9 cellular contexts compared by ENCODE assay signal in the genomic region with DNA sequence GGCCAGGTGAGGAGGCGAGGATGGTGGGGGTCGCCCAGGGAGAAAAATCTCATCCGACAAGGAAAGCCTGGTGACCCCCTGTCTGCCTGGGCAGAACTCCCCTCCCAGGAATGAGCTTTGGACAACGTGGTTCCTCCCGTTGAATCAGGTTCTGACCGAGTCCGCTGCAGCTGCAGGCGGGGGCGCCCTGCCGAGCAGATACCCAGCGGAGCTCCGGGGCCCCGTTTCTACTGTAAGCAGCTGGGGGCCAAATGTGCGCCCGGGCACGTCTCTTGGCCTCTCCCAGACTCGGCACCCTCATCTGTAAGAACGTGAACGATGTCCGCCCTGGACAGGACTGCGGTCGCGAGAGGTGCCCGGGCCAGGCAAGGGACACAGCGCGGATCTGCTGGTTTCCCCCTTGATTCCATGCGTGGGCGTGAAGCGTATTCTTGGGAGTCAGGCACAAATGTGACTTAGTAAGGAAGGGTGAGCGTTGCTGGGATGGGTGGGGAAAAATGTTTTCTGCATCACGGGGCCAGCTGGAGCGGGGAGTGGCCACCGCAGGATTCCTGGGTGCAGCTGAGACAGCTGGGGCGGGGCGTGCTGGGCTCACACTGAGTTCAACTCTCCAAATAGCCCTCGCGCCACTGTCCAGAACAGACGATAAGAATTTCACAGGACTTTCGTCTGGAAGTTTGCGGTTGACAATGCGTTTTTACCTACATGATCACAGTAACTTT. TPM values are rescaled to one million over a fixed set of nuclear protein-coding genes. Genes with fewer than 3 reads are reported as not detected.
DNase-seq lines count a peak whose midpoint lies in the region; ATAC-seq, FAIRE-seq and TF ChIP-seq lines count a peak whose summit lies in the region.
"Had no signal": no experiment of that assay in that cellular context is flagged by ENCODE, and none has a peak within 500 bp of the region (broad histone marks: within the 10 kb centered on the region; RNA-seq: fewer than 3 reads in every experiment).

No MANE protein-coding gene starts in this region.

- H4K20me1 ChIP-seq in endothelial cell of umbilical vein (replicated peaks; ENCODE audit: control insufficient read depth, extremely low read depth, insufficient read depth, low read length): no peaks in the 10 kb centered on the region

- H3K4me1 Mint-ChIP-seq in activated CD4-positive, alpha-beta T cell treated with anti-CD3 and anti-CD28 coated beads for 36 hours: peaks cover 4% of the 10 kb centered on the region

- 2 to 4% methylated on average over 33 to 41 of the region's 41 CpGs for WGBS in mesodermal cell (ENCODE audit: insufficient coverage in 2 of 2), 2 experiments

- FAIRE-seq in endothelial cell of umbilical vein (lab: Jason Lieb, UNC) (peak; percentile 74), urothelium cell line (lab: Jason Lieb, UNC) (peak; percentile 99)

- H3K27me3 ChIP-seq in AG04450 (ENCODE audit: control insufficient read depth, insufficient read depth, low read length): no peaks in the 10 kb centered on the region
- peaks cover 0 to 2% of the 10 kb centered on the region in 2 experiments for H3K27me3 ChIP-seq in endothelial cell of umbilical vein (ENCODE audit: control insufficient read depth in 2 of 2, insufficient read depth in 2 of 2, low read length in 2 of 2)

- H3K36me3 ChIP-seq in endothelial cell of umbilical vein (ENCODE audit: control insufficient read depth in 2 of 2, extremely low read depth in 1 of 2, insufficient read depth in 2 of 2, low read length in 2 of 2): no peaks in the 10 kb centered on the region
- H3K36me3 ChIP-seq in mesodermal cell (ENCODE audit: control insufficient read depth, insufficient read depth, low read length): no peaks in the 10 kb centered on the region

- H3K4me3 ChIP-seq in AG04450 (ENCODE audit: low read depth, low read length) (peak overlapping the region; percentile 61), endothelial cell of umbilical vein (replicated peaks in 1 of 3; ENCODE audit: insufficient read depth in 1 of 3, low read depth in 1 of 3, low read length in 3 of 3) (peak overlapping the region in 2 of 3 experiments; percentile 25 to 47), mesodermal cell (ENCODE audit: extremely low read depth, insufficient read depth, low read length, poor library complexity, severe bottlenecking) (peak overlapping the region; percentile 35)

- BruUV-seq in endothelial cell of umbilical vein (replicated peaks; lab: Mats Ljungman, UMichigan): no TSS peak

- H3K9me3 ChIP-seq in AG04450 (ENCODE audit: control insufficient read depth, insufficient read depth, low read length): no peaks in the 10 kb centered on the region; the same call in 1 of the 2 replicates
- H3K9me3 ChIP-seq in endothelial cell of umbilical vein (replicated peaks; ENCODE audit: control insufficient read depth, insufficient read depth, low read length): no peaks in the 10 kb centered on the region
- H3K9me3 ChIP-seq in mesodermal cell (ENCODE audit: control insufficient read depth, low read length): no peaks in the 10 kb centered on the region

- H3K27ac Mint-ChIP-seq in activated CD4-positive, alpha-beta T cell treated with anti-CD3 and anti-CD28 coated beads for 36 hours: no peak overlapping the region

- peak overlapping the region; percentile 99 for H3K27ac ChIP-seq in AG04450 (ENCODE audit: low read depth, low read length)
- H3K27ac ChIP-seq in endothelial cell of umbilical vein (ENCODE audit: insufficient read depth, low read depth, low read length): no peak overlapping the region
- no peak overlapping the region for H3K27ac ChIP-seq in mesodermal cell (ENCODE audit: low read depth, low read length, severe bottlenecking)

- DNase-seq in AG04450 (ENCODE audit: low read depth, low spot score) (peak; percentile 85), NCI-H146 (lab: John Stamatoyannopoulos, UW) (peak; percentile 69), endothelial cell of umbilical vein (ENCODE audit: low read depth, low spot score) (peak; percentile 23), urothelium cell line (ENCODE audit: low spot score) (peak; percentile 96), NOMO-1 treated with dmso at 0.1 percent for 144 hours (lab: John Stamatoyannopoulos, UW; ENCODE audit: unreplicated experiment) (no peak)
- DNase-seq in activated CD4-positive, alpha-beta T cell treated with anti-CD3 and anti-CD28 coated beads for 36 hours: no peak
- DNase-seq: activated T-cell treated with anti-CD3 and anti-CD28 coated beads, Interleukin-2, amount 50 U/mL, for 4 hours had no signal

- peak overlapping the region; percentile 44 for H3K4me2 ChIP-seq in endothelial cell of umbilical vein (ENCODE audit: insufficient read depth, low read length)

- no peaks in the 10 kb centered on the region for H3K79me2 ChIP-seq in endothelial cell of umbilical vein (ENCODE audit: control insufficient read depth, insufficient read depth, low read length)

- no peaks in the 10 kb centered on the region for H3K36me3 Mint-ChIP-seq in activated CD4-positive, alpha-beta T cell treated with anti-CD3 and anti-CD28 coated beads for 36 hours (ENCODE audit: low read depth)

- peaks cover 22% of the 10 kb centered on the region for H3K27me3 Mint-ChIP-seq in activated CD4-positive, alpha-beta T cell treated with anti-CD3 and anti-CD28 coated beads for 36 hours

- CTCF ChIA-PET in AG04450 (lab: Charles Lee) (interaction anchor here (1.4 to 9.2 kb wide), 3 partner anchors 9 to 18 kb away, joined by 5 to 83 read pairs (median 5); no protein-coding TSS in a partner anchor), endothelial cell of umbilical vein (lab: Charles Lee) (interaction anchor here (1.4 to 7.7 kb wide), 9 partner anchors 8 to 40 kb away, joined by 4 to 102 read pairs (median 7); a partner anchor contains a TSS)
- CTCF ChIA-PET in activated CD4-positive, alpha-beta T cell treated with anti-CD3 and anti-CD28 coated beads for 36 hours (lab: Charles Lee): interaction anchor here (0.6 to 1.7 kb wide), 3 partner anchors 16 to 632 kb away, joined by 3 to 5 read pairs (median 3); no protein-coding TSS in a partner anchor

- intact Hi-C loops in endothelial cell of umbilical vein (cut with micrococcal nuclease): loop anchor here (10.0 kb wide), 1 partner anchor 367 kb away; a partner anchor contains a TSS
- intact Hi-C loops in activated CD4-positive, alpha-beta T cell treated with anti-CD3 and anti-CD28 coated beads for 36 hours (cut with DNase I, micrococcal nuclease): no loop called here

- TF ChIP-seq POLR2A in endothelial cell of umbilical vein (IDR thresholded peaks at IDR 0.05; ENCODE audit: low read depth, low read length) (no peak), GM18505 (IDR thresholded peaks at IDR 0.05; ENCODE audit: borderline replicate concordance, extremely low read depth, insufficient read depth, insufficient read length) (no peak)

- no peaks in the 10 kb centered on the region for H3K4me1 ChIP-seq in endothelial cell of umbilical vein (ENCODE audit: control insufficient read depth, extremely low read depth, insufficient read depth, low read length)
- H3K4me1 ChIP-seq in mesodermal cell (ENCODE audit: control insufficient read depth, insufficient read depth, low read length, poor library complexity, severe bottlenecking): peaks cover 23% of the 10 kb centered on the region

- peak overlapping the region; percentile 48 for H2AFZ ChIP-seq in endothelial cell of umbilical vein (ENCODE audit: low read depth, low read length)

- POLR2A ChIA-PET in AG04450 (lab: Yijun Ruan, JAX): interaction anchor here (1.2 to 5.5 kb wide), 5 partner anchors 9 to 307 kb away, joined by 3 to 48 read pairs (median 5); a partner anchor contains a TSS
- POLR2A ChIA-PET in endothelial cell of umbilical vein (lab: Charles Lee): interaction anchor here (1.0 to 2.2 kb wide), 5 partner anchors 9 to 23 kb away, joined by 3 to 11 read pairs (median 5); a partner anchor contains a TSS
- POLR2A ChIA-PET in activated CD4-positive, alpha-beta T cell treated with anti-CD3 and anti-CD28 coated beads for 36 hours (lab: Charles Lee): no interaction called here

- no peak overlapping the region for H3K9ac ChIP-seq in endothelial cell of umbilical vein (replicated peaks; ENCODE audit: extremely low read depth, insufficient read depth, low read length)

- H3K4me3 Mint-ChIP-seq in activated CD4-positive, alpha-beta T cell treated with anti-CD3 and anti-CD28 coated beads for 36 hours: no peak overlapping the region
- H3K4me3 Mint-ChIP-seq: activated T-cell treated with anti-CD3 and anti-CD28 coated beads, Interleukin-2, amount 50 U/mL, for 4 hours had no signal

- H3K9me3 Mint-ChIP-seq in activated CD4-positive, alpha-beta T cell treated with anti-CD3 and anti-CD28 coated beads for 36 hours (ENCODE audit: low read depth): no peaks in the 10 kb centered on the region
- H3K9me3 Mint-ChIP-seq: activated T-cell treated with anti-CD3 and anti-CD28 coated beads, Interleukin-2, amount 50 U/mL, for 4 hours had no signal

- no peaks in the 10 kb centered on the region for H3K9me1 ChIP-seq in endothelial cell of umbilical vein (replicated peaks; ENCODE audit: control insufficient read depth, extremely low read depth, insufficient read depth, low read length)

- dilution Hi-C loops in endothelial cell of umbilical vein (cut with MboI; ENCODE audit: extremely low pct_ligation_motif_present, low sequenced_read_pairs): no loop called here

- no peak for ATAC-seq in GM18505 (IDR thresholded peaks at IDR 0.05; ENCODE audit: unreplicated experiment)
- ATAC-seq in activated CD4-positive, alpha-beta T cell treated with anti-CD3 and anti-CD28 coated beads for 36 hours: no peak

- 0 out of 2 replicates have a peak, but pooled peaks have one; percentile 7 for TF ChIP-seq CTCF in AG04450 (IDR thresholded peaks at IDR 0.05; ENCODE audit: low read depth, low read length)
- no peak for TF ChIP-seq CTCF in endothelial cell of umbilical vein (IDR thresholded peaks at IDR 0.05; ENCODE audit: extremely low read depth in 1 of 2, insufficient read depth in 1 of 2, low read depth in 1 of 2, low read length in 2 of 2)

RNA-seq across cellular contexts. Expression of a gene that starts 20.2 kb away (rescaled TPM):
- polyA plus RNA-seq in AG04450 (2011; rRNA removed) (398 and 553 TPM in 2 replicates), endothelial cell of umbilical vein (747 and 957 TPM in 2 replicates)
- 339 and 474 TPM in 2 replicates for polyA minus RNA-seq in AG04450 (2011; rRNA and poly(A)+ RNA removed)
- total RNA-seq in endothelial cell of umbilical vein: 440 and 449 TPM in 2 replicates
- polyA plus RNA-seq in endothelial cell of umbilical vein (2011; cell fraction: cytosol; rRNA removed): 533 and 584 TPM in 2 replicates
- 404 and 414 TPM in 2 replicates for polyA plus RNA-seq in endothelial cell of umbilical vein (2011; cell fraction: nucleus; rRNA removed)
- 451 and 542 TPM in 2 replicates for polyA plus RNA-seq in endothelial cell of umbilical vein (2012)
- 433 and 508 TPM in 2 replicates for polyA minus RNA-seq in endothelial cell of umbilical vein
- polyA minus RNA-seq in endothelial cell of umbilical vein (2011; cell fraction: cytosol; rRNA and poly(A)+ RNA removed): 96.5 TPM
- polyA minus RNA-seq in endothelial cell of umbilical vein (2011; cell fraction: nucleus; rRNA and poly(A)+ RNA removed): 155 and 234 TPM in 2 replicates
- polyA plus RNA-seq in mesodermal cell (2013, experiment 1 of 2): 237 TPM
- polyA plus RNA-seq in mesodermal cell (2013, experiment 2 of 2): 204 TPM
- 1 to 10 TPM; 5.4 to 7.2 TPM for total RNA-seq in activated CD4-positive, alpha-beta T cell treated with anti-CD3 and anti-CD28 coated beads for 36 hours

RNA-seq across cellular contexts. Expression of a gene that starts 33.7 kb away (rescaled TPM):
- polyA plus RNA-seq in AG04450 (2011; rRNA removed) (0.17 TPM in 1 of 2 replicates, not detected in the other), endothelial cell of umbilical vein (not detected in 2 replicates)
- not detected in 2 replicates for polyA minus RNA-seq in AG04450 (2011; rRNA and poly(A)+ RNA removed)
- total RNA-seq in endothelial cell of umbilical vein: 0.42 and 1.8 TPM in 2 replicates
- polyA plus RNA-seq in endothelial cell of umbilical vein (2011; cell fraction: cytosol; rRNA removed): not detected in 2 replicates
- not detected in 2 replicates for polyA plus RNA-seq in endothelial cell of umbilical vein (2011; cell fraction: nucleus; rRNA removed)
- polyA plus RNA-seq in endothelial cell of umbilical vein (2012): not detected in 2 replicates
- not detected in 2 replicates for polyA minus RNA-seq in endothelial cell of umbilical vein
- not detected for polyA minus RNA-seq in endothelial cell of umbilical vein (2011; cell fraction: cytosol; rRNA and poly(A)+ RNA removed)
- not detected in 2 replicates for polyA minus RNA-seq in endothelial cell of umbilical vein (2011; cell fraction: nucleus; rRNA and poly(A)+ RNA removed)
- not detected for polyA plus RNA-seq in mesodermal cell (2013, experiment 1 of 2)
- not detected for polyA plus RNA-seq in mesodermal cell (2013, experiment 2 of 2)
- not detected for total RNA-seq in activated CD4-positive, alpha-beta T cell treated with anti-CD3 and anti-CD28 coated beads for 36 hours
- total RNA-seq: activated T-cell treated with anti-CD3 and anti-CD28 coated beads, Interleukin-2, amount 50 U/mL, for 4 hours had no signal

Comparison
In these comparisons a context has a peak if more than half of its experiments do, and no peak if none do; other contexts are left out.
1. DNase-seq: peak in AG04450 (single experiment), NCI-H146 (single experiment), endothelial cell of umbilical vein (single experiment) and urothelium cell line (single experiment); none in activated CD4-positive, alpha-beta T cell treated with anti-CD3 and anti-CD28 coated beads for 36 hours (single experiment) and NOMO-1 treated with dmso at 0.1 percent for 144 hours (single experiment).
2. RNA of a gene that starts 20.2 kb away (total RNA-seq): 440 to 449 TPM in endothelial cell of umbilical vein; 5.4 to 7.2 TPM in activated CD4-positive, alpha-beta T cell treated with anti-CD3 and anti-CD28 coated beads for 36 hours; every median in the first group is over 10 times any median in the second.
3. Peak in every context shown above with its lines, with median percentiles within 50 percentile points of each other: H3K4me3 ChIP-seq.